In genomic region chr19:45125975-45126493, GRCh38 we compare ENCODE assay signal across 8 cellular contexts. TPM values are rescaled to one million over a fixed set of nuclear protein-coding genes. Genes with fewer than 3 reads are reported as not detected.
DNase-seq lines count a peak whose midpoint lies in the region; TF ChIP-seq lines count a peak whose summit lies in the region.

No MANE protein-coding gene starts in this region.

- TF ChIP-seq CTCF in colonic mucosa (IDR thresholded peaks at IDR 0.05): peak; percentile 78

- no peaks in the 10 kb centered on the region for H3K4me1 ChIP-seq in colonic mucosa

- no peak overlapping the region for H3K9ac ChIP-seq in colonic mucosa (ENCODE audit: low read depth in 2 of 2, low read length in 2 of 2)

- no peaks in the 10 kb centered on the region for H3K27me3 ChIP-seq in colonic mucosa

- intact Hi-C loops in colonic mucosa (cut with DNase I): no loop called here

- H3K36me3 ChIP-seq in colonic mucosa: no peaks in the 10 kb centered on the region

- H3K27ac ChIP-seq in colonic mucosa: no peak overlapping the region

- no peak overlapping the region for H3K4me3 ChIP-seq in colonic mucosa

- DNase-seq in SKM-1 treated with dmso at 0.1 percent for 144 hours (lab: John Stamatoyannopoulos, UW; ENCODE audit: unreplicated experiment) (peak; percentile 1), SKM-1 (lab: John Stamatoyannopoulos, UW; ENCODE audit: unreplicated experiment) (no peak), NCI-H146 (lab: John Stamatoyannopoulos, UW) (peak; percentile 68), colonic mucosa (peak; percentile 84), lung microvascular endothelial cell (ENCODE audit: low read depth in 2 of 2) (peak; percentile 64 to 79), NCI-H128 (lab: John Stamatoyannopoulos, UW; ENCODE audit: unreplicated experiment) (no peak)
- peak; percentile 40 for DNase-seq in activated CD4-positive, alpha-beta T cell treated with anti-CD3 and anti-CD28 coated beads for 1 hour
- peak; percentile 34 to 42 for DNase-seq in stimulated activated CD8-positive, alpha-beta memory T cell treated with anti-CD3 and anti-CD28 coated beads, Interleukin-7, amount 100 ng/mL, for 1 hour (ENCODE audit: low read depth in 2 of 2)

- H3K9me3 ChIP-seq in colonic mucosa: no peaks in the 10 kb centered on the region

RNA-seq across cellular contexts. Expression of gene PPP1R37, which starts 33.1 kb away (rescaled TPM):
- 10 to 100 TPM; 28.2 to 46.9 TPM for total RNA-seq in colonic mucosa
- total RNA-seq in lung microvascular endothelial cell: 16.3 and 24.0 TPM in 2 replicates

RNA-seq across cellular contexts. Expression of gene NKPD1, which starts 34.7 kb away (rescaled TPM):
- total RNA-seq in colonic mucosa: under 1 TPM in 1 of 2 donors, not detected in 1; 0.07 TPM
- 0.20 and 0.22 TPM in 2 replicates for total RNA-seq in lung microvascular endothelial cell

RNA-seq across cellular contexts. Expression of gene GEMIN7, which starts 47.0 kb away (rescaled TPM):
- total RNA-seq in colonic mucosa (10 to 100 TPM; 22.4 to 37.5 TPM), lung microvascular endothelial cell (15.5 and 17.0 TPM in 2 replicates)

RNA-seq across cellular contexts. Expression of gene ZNF296, which starts 49.8 kb away (rescaled TPM):
- total RNA-seq in colonic mucosa (1 to 10 TPM; 3.4 to 7.0 TPM), lung microvascular endothelial cell (under 0.01 TPM in 2 replicates)

RNA-seq across cellular contexts. Expression of gene TRAPPC6A, which starts 52.0 kb away (rescaled TPM):
- total RNA-seq in colonic mucosa: 10 to 100 TPM; 17.2 to 35.2 TPM
- total RNA-seq in lung microvascular endothelial cell: 22.9 and 36.1 TPM in 2 replicates

Comparison
In these comparisons a context has a peak if more than half of its experiments do, and no peak if none do; other contexts are left out.
1. DNase-seq: peak in SKM-1 treated with dmso at 0.1 percent for 144 hours (single experiment), NCI-H146 (single experiment), activated CD4-positive, alpha-beta T cell treated with anti-CD3 and anti-CD28 coated beads for 1 hour (single experiment), colonic mucosa (single experiment), lung microvascular endothelial cell (2 of 2) and stimulated activated CD8-positive, alpha-beta memory T cell treated with anti-CD3 and anti-CD28 coated beads, Interleukin-7, amount 100 ng/mL, for 1 hour (2 of 2); none in SKM-1 (single experiment) and NCI-H128 (single experiment).